ENCODE assay signal across 1 cellular context in genomic region chr3:72998489-72998888, GRCh38.
TF ChIP-seq lines count a peak whose summit lies in the region.

No MANE protein-coding gene starts in this region.

TF ChIP-seq in GM12878, 131 proteins besides CTCF, POLR2A, EP300 and RAD21 (continued from another document):
- TF ChIP-seq NKRF (conservative IDR thresholded peaks at IDR 0.05) (0 out of 2 replicates have a peak, but pooled peaks have one; percentile 29), POU2F2 (IDR thresholded peaks at IDR 0.05; ENCODE audit: borderline replicate concordance, low read depth, low read length) (peak; percentile 46; the same call in 1 of the 3 replicates)
